1 cellular context compared by ENCODE assay signal in the genomic region with DNA sequence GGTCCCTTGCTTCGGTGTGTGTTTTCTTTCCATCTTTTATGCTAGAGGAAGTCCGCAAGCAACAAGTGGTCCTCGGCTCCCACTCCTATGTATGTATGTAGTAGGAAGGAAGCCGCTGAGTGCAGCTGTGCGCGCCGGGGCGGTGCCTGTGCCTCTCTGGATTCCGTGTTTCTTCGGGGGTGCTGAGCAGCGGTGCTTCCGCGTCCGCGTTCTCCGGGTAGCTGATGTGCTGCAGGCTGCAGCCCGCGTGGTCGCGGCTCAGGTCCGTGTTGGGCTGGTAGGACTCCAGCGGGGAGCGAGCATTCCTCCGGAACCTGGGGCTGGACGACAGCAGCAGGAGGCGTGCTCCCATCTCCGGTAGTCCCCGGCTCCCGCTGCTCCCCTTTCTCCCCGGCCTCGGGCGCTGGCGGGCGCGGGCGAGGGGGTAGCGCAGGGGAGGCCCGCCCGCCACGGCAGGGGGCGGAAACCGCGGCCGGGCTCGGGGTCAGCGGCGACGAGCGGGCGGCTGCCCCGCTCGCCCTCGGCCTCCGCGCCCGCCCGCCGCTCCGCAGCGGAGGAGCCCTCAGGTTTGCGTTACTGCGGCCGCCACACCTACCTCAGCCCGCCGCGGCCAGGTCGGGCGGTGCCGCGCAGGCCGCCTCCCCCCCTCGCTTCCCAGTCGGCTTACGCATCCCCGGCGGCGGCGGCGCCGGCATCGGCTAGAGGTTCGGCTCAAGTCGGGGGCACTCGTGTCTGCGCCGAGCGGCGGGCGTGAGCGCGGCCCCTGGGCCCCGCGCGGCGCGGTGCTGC.
TF ChIP-seq lines count a peak whose summit lies in the region.

No MANE protein-coding gene starts in this region.

TF ChIP-seq in K562, 482 proteins besides CTCF, POLR2A, EP300 and RAD21 (continued from another document and continues in another):
- TF ChIP-seq MECOM (CRISPR knock-in tag; IDR thresholded peaks at IDR 0.05) (no peak), SP2 (IDR thresholded peaks at IDR 0.05; ENCODE audit: extremely low read depth, low read depth, low read length, poor library complexity, severe bottlenecking) (no peak), SETDB1 (IDR thresholded peaks at IDR 0.05; ENCODE audit: low read length) (no peak), EP400 (IDR thresholded peaks at IDR 0.05) (peak; percentile 27; the same call in 1 of the 2 replicates), SNIP1 (IDR thresholded peaks at IDR 0.05; ENCODE audit: low read depth) (no peak), ZNF12 (CRISPR knock-in tag; IDR thresholded peaks at IDR 0.05) (0 out of 2 replicates have a peak, but pooled peaks have one; percentile 15), SUPT5H (IDR thresholded peaks at IDR 0.05) (no peak), EWSR1 (IDR thresholded peaks at IDR 0.05; ENCODE audit: borderline replicate concordance, low read depth, partially characterized antibody) (no peak), PCBP1 (IDR thresholded peaks at IDR 0.05; ENCODE audit: low read depth, low read length, poor library complexity, severe bottlenecking) (no peak), CXXC5 (CRISPR knock-in tag; IDR thresholded peaks at IDR 0.05) (peak; percentile 55), TCF7L2 (IDR thresholded peaks at IDR 0.05; ENCODE audit: low read depth, low read length) (no peak), RB1 (IDR thresholded peaks at IDR 0.05; ENCODE audit: low read depth) (0 out of 2 replicates have a peak, but pooled peaks have one; percentile 51), PURB (CRISPR knock-in tag; IDR thresholded peaks at IDR 0.05; ENCODE audit: low read depth) (no peak), ZNF174 (CRISPR knock-in tag; IDR thresholded peaks at IDR 0.05) (no peak), GATAD2B (IDR thresholded peaks at IDR 0.05; ENCODE audit: borderline replicate concordance) (peak; percentile 86; the same call in 1 of the 2 replicates), CBX3 (IDR thresholded peaks at IDR 0.05; ENCODE audit: borderline replicate concordance in 1 of 2, low read length in 2 of 2) (no peak), ZNF444 (CRISPR knock-in tag; IDR thresholded peaks at IDR 0.05) (no peak), ELF4 (CRISPR knock-in tag; IDR thresholded peaks at IDR 0.05) (no peak), SIN3A (IDR thresholded peaks at IDR 0.05; ENCODE audit: borderline replicate concordance in 2 of 2, control insufficient read depth in 1 of 2, low read depth in 2 of 2, low read length in 2 of 2) (no peak; a peak in 2 of 4 replicates), NCOR1 (IDR thresholded peaks at IDR 0.05) (no peak), HDAC6 (IDR thresholded peaks at IDR 0.05; ENCODE audit: low read depth, low read length) (no peak), HDGF (IDR thresholded peaks at IDR 0.05) (no peak), FOS (IDR thresholded peaks at IDR 0.05; ENCODE audit: extremely low read depth, insufficient read length) (no peak), SMARCE1 (IDR thresholded peaks at IDR 0.05) (0 out of 2 replicates have a peak, but pooled peaks have one; percentile 12), CEBPB (tag; IDR thresholded peaks at IDR 0.05) (no peak)
- TF ChIP-seq, protein P1, sequence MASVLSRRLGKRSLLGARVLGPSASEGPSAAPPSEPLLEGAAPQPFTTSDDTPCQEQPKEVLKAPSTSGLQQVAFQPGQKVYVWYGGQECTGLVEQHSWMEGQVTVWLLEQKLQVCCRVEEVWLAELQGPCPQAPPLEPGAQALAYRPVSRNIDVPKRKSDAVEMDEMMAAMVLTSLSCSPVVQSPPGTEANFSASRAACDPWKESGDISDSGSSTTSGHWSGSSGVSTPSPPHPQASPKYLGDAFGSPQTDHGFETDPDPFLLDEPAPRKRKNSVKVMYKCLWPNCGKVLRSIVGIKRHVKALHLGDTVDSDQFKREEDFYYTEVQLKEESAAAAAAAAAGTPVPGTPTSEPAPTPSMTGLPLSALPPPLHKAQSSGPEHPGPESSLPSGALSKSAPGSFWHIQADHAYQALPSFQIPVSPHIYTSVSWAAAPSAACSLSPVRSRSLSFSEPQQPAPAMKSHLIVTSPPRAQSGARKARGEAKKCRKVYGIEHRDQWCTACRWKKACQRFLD (CRISPR knock-in tag; IDR thresholded peaks at IDR 0.05), result peak; percentile 27; the same call in 1 of the 2 replicates
- TF ChIP-seq, protein P2, sequence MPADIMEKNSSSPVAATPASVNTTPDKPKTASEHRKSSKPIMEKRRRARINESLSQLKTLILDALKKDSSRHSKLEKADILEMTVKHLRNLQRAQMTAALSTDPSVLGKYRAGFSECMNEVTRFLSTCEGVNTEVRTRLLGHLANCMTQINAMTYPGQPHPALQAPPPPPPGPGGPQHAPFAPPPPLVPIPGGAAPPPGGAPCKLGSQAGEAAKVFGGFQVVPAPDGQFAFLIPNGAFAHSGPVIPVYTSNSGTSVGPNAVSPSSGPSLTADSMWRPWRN (IDR thresholded peaks at IDR 0.05; ENCODE audit: low read depth), result no peak
- TF ChIP-seq, protein P3, sequence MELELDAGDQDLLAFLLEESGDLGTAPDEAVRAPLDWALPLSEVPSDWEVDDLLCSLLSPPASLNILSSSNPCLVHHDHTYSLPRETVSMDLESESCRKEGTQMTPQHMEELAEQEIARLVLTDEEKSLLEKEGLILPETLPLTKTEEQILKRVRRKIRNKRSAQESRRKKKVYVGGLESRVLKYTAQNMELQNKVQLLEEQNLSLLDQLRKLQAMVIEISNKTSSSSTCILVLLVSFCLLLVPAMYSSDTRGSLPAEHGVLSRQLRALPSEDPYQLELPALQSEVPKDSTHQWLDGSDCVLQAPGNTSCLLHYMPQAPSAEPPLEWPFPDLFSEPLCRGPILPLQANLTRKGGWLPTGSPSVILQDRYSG (tag; conservative IDR thresholded peaks at IDR 0.05; ENCODE audit: low read depth), result no peak
- TF ChIP-seq, protein P4, sequence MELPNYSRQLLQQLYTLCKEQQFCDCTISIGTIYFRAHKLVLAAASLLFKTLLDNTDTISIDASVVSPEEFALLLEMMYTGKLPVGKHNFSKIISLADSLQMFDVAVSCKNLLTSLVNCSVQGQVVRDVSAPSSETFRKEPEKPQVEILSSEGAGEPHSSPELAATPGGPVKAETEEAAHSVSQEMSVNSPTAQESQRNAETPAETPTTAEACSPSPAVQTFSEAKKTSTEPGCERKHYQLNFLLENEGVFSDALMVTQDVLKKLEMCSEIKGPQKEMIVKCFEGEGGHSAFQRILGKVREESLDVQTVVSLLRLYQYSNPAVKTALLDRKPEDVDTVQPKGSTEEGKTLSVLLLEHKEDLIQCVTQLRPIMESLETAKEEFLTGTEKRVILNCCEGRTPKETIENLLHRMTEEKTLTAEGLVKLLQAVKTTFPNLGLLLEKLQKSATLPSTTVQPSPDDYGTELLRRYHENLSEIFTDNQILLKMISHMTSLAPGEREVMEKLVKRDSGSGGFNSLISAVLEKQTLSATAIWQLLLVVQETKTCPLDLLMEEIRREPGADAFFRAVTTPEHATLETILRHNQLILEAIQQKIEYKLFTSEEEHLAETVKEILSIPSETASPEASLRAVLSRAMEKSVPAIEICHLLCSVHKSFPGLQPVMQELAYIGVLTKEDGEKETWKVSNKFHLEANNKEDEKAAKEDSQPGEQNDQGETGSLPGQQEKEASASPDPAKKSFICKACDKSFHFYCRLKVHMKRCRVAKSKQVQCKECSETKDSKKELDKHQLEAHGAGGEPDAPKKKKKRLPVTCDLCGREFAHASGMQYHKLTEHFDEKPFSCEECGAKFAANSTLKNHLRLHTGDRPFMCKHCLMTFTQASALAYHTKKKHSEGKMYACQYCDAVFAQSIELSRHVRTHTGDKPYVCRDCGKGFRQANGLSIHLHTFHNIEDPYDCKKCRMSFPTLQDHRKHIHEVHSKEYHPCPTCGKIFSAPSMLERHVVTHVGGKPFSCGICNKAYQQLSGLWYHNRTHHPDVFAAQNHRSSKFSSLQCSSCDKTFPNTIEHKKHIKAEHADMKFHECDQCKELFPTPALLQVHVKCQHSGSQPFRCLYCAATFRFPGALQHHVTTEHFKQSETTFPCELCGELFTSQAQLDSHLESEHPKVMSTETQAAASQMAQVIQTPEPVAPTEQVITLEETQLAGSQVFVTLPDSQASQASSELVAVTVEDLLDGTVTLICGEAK (IDR thresholded peaks at IDR 0.05), result peak; percentile 52
- TF ChIP-seq, protein P4 (CRISPR knock-in tag; IDR thresholded peaks at IDR 0.05), result no peak
- TF ChIP-seq, protein P5, sequence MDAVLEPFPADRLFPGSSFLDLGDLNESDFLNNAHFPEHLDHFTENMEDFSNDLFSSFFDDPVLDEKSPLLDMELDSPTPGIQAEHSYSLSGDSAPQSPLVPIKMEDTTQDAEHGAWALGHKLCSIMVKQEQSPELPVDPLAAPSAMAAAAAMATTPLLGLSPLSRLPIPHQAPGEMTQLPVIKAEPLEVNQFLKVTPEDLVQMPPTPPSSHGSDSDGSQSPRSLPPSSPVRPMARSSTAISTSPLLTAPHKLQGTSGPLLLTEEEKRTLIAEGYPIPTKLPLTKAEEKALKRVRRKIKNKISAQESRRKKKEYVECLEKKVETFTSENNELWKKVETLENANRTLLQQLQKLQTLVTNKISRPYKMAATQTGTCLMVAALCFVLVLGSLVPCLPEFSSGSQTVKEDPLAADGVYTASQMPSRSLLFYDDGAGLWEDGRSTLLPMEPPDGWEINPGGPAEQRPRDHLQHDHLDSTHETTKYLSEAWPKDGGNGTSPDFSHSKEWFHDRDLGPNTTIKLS (IDR thresholded peaks at IDR 0.05; ENCODE audit: borderline replicate concordance, low read depth), result peak; percentile 24; the same call in 1 of the 2 replicates
- TF ChIP-seq, protein P6, sequence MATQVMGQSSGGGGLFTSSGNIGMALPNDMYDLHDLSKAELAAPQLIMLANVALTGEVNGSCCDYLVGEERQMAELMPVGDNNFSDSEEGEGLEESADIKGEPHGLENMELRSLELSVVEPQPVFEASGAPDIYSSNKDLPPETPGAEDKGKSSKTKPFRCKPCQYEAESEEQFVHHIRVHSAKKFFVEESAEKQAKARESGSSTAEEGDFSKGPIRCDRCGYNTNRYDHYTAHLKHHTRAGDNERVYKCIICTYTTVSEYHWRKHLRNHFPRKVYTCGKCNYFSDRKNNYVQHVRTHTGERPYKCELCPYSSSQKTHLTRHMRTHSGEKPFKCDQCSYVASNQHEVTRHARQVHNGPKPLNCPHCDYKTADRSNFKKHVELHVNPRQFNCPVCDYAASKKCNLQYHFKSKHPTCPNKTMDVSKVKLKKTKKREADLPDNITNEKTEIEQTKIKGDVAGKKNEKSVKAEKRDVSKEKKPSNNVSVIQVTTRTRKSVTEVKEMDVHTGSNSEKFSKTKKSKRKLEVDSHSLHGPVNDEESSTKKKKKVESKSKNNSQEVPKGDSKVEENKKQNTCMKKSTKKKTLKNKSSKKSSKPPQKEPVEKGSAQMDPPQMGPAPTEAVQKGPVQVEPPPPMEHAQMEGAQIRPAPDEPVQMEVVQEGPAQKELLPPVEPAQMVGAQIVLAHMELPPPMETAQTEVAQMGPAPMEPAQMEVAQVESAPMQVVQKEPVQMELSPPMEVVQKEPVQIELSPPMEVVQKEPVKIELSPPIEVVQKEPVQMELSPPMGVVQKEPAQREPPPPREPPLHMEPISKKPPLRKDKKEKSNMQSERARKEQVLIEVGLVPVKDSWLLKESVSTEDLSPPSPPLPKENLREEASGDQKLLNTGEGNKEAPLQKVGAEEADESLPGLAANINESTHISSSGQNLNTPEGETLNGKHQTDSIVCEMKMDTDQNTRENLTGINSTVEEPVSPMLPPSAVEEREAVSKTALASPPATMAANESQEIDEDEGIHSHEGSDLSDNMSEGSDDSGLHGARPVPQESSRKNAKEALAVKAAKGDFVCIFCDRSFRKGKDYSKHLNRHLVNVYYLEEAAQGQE (CRISPR knock-in tag; IDR thresholded peaks at IDR 0.05; ENCODE audit: low read depth), result no peak
- TF ChIP-seq, protein P7, sequence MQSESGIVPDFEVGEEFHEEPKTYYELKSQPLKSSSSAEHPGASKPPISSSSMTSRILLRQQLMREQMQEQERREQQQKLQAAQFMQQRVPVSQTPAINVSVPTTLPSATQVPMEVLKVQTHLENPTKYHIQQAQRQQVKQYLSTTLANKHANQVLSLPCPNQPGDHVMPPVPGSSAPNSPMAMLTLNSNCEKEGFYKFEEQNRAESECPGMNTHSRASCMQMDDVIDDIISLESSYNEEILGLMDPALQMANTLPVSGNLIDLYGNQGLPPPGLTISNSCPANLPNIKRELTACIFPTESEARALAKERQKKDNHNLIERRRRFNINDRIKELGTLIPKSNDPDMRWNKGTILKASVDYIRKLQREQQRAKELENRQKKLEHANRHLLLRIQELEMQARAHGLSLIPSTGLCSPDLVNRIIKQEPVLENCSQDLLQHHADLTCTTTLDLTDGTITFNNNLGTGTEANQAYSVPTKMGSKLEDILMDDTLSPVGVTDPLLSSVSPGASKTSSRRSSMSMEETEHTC (IDR thresholded peaks at IDR 0.05), result no peak
- TF ChIP-seq, protein P8, sequence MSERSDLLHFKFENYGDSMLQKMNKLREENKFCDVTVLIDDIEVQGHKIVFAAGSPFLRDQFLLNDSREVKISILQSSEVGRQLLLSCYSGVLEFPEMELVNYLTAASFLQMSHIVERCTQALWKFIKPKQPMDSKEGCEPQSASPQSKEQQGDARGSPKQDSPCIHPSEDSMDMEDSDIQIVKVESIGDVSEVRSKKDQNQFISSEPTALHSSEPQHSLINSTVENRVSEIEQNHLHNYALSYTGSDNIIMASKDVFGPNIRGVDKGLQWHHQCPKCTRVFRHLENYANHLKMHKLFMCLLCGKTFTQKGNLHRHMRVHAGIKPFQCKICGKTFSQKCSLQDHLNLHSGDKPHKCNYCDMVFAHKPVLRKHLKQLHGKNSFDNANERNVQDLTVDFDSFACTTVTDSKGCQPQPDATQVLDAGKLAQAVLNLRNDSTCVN (CRISPR knock-in tag; IDR thresholded peaks at IDR 0.05), result no peak
